Comparison of ENCODE assay signal across 21 cellular contexts in the genomic region with DNA sequence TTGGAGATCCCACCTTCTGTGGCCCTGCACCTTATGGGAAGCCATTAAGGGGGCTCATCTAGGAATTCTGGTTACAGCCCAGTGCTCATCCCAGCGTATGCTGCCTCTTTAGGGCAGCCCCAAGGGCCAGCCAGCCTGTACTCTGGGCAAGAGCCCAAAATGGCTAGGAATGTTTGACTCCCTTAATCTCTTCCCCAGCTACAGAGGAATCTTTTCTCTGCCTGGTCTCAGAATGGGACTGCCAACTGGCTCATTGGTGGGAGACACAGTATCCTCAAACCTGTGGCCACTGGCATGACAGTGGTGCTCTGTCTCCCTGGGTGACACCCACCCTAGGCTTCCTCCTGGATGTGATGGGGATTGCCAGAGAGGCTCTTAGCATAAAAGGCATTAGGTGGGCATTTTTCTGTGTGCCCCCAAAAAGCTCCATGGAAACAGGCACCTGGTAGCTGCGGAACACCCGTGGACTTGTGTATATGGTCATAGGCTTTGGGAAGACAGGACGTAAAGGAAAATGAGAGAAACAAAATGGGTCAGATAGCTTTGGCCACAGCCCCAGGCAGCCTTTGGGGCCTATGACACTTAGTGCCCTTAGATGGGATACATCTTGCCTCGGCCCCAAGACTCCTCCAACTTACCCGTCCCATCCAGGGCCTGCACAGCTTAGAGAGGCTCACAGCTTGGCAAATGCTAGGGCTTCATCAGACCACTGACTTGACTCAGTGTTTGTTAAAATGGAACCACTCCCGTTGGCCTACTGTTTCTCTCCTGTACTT. TPM values are rescaled to one million over a fixed set of nuclear protein-coding genes. Genes with fewer than 3 reads are reported as not detected.
DNase-seq lines count a peak whose midpoint lies in the region; ATAC-seq and TF ChIP-seq lines count a peak whose summit lies in the region.
"Had no signal": no experiment of that assay in that cellular context is flagged by ENCODE, and none has a peak within 500 bp of the region (broad histone marks: within the 10 kb centered on the region; RNA-seq: fewer than 3 reads in every experiment).

No MANE protein-coding gene starts in this region.

- H3K18ac ChIP-seq in IMR-90 (ENCODE audit: low read depth, low read length), result no peak overlapping the region

- no peak for TF ChIP-seq RAD21 in IMR-90 (IDR thresholded peaks at IDR 0.05; ENCODE audit: low read length)

- H3K79me1 ChIP-seq in IMR-90 (ENCODE audit: low read depth in 1 of 2, low read length in 2 of 2), result no peaks in the 10 kb centered on the region; a peak in 1 of 4 replicates

- CTCF ChIA-PET in IMR-90 (lab: Yijun Ruan, JAX), result no interaction called here

- no peak overlapping the region for H2AK9ac ChIP-seq in IMR-90 (replicated peaks; ENCODE audit: low read depth, low read length, poor library complexity)

- H3K4me3 ChIP-seq in IMR-90 (ENCODE audit: insufficient read depth, low read depth, low read length), result no peak overlapping the region
- no peak overlapping the region for H3K4me3 ChIP-seq in fibroblast of the aortic adventitia (ENCODE audit: low read depth, low read length)
- no peak overlapping the region for H3K4me3 ChIP-seq in psoas muscle
- H3K4me3 ChIP-seq: HAP-1, sigmoid colon, testis had no signal

- no TSS peak for BruUV-seq in IMR-90 (replicated peaks; lab: Mats Ljungman, UMichigan)

- no peaks in the 10 kb centered on the region; the same call in 1 of the 2 replicates for H3K9me1 ChIP-seq in IMR-90 (ENCODE audit: insufficient read depth, low read length)

- H4K20me1 ChIP-seq in IMR-90 (ENCODE audit: insufficient read depth, low read length), result no peaks in the 10 kb centered on the region

- intact Hi-C loops in IMR-90 (cut with micrococcal nuclease), result no loop called here
- intact Hi-C loops in psoas muscle (cut with DNase I), result loop anchor here in 1 of 2 donors (10.0 kb wide), 1 partner anchor 273 kb away; no protein-coding TSS in a partner anchor

- no peak overlapping the region for H3K23ac ChIP-seq in IMR-90 (ENCODE audit: low read depth, low read length)

- no peak overlapping the region for H3K4me2 ChIP-seq in IMR-90 (ENCODE audit: low read depth, low read length)

- dilution Hi-C loops in IMR-90 (cut with HindIII; ENCODE audit: low sequenced_read_pairs, unreplicated experiment), result no loop called here

- H2BK120ac ChIP-seq in IMR-90 (ENCODE audit: low read depth, low read length), result no peak overlapping the region

- H3K27me3 ChIP-seq in IMR-90 (ENCODE audit: control insufficient read depth, insufficient read depth, low read length), result no peaks in the 10 kb centered on the region
- no peaks in the 10 kb centered on the region for H3K27me3 ChIP-seq in psoas muscle (ENCODE audit: insufficient read depth in 3 of 3, low read length in 2 of 3)
- H3K27me3 ChIP-seq: sigmoid colon, testis had no signal

- H3K4me1 ChIP-seq in IMR-90 (ENCODE audit: control insufficient read depth, insufficient read depth, low read length) (no peaks in the 10 kb centered on the region; the same call in 1 of the 2 replicates), psoas muscle (peaks cover 13% of the 10 kb centered on the region)
- H3K4me1 ChIP-seq: HAP-1, sigmoid colon had no signal

- H3K27ac ChIP-seq in IMR-90 (ENCODE audit: insufficient read depth, low read length) (no peak overlapping the region), psoas muscle (no peak overlapping the region)
- H3K27ac ChIP-seq: epithelial cell of prostate, sigmoid colon, testis had no signal

- H2BK15ac ChIP-seq in IMR-90 (ENCODE audit: low read depth, low read length), result no peak overlapping the region

- H3K4ac ChIP-seq in IMR-90 (ENCODE audit: low read depth, low read length), result no peak overlapping the region

- no peak overlapping the region for H2AK5ac ChIP-seq in IMR-90 (ENCODE audit: low read depth, low read length)

- DNase-seq in AG20443 (ENCODE audit: low spot score), result peak; percentile 56
- no peak for DNase-seq in IMR-90
- DNase-seq in fibroblast of the aortic adventitia (ENCODE audit: low read depth), result peak; percentile 42
- no peak for DNase-seq in psoas muscle
- DNase-seq in putamen (ENCODE audit: low spot score), result no peak
- DNase-seq in RKO (ENCODE audit: low spot score), result no peak
- DNase-seq: activated naive CD4-positive, alpha-beta T cell treated with anti-CD3 and anti-CD28 coated beads, Interleukin-2, amount 50 U/mL, for 16 hours; anterior cingulate cortex; CD4-positive, alpha-beta memory T cell; GDM1; kidney; NCI-H1436 treated with DMSO at 0.1 percent for 48 hours; NCI-H524 treated with DMSO at 0.1 percent for 48 hours; occipital lobe; sigmoid colon had no signal

- POLR2A ChIA-PET in IMR-90 (lab: Charles Lee; ENCODE audit: unreplicated experiment), result no interaction called here

- H3K9ac ChIP-seq in IMR-90 (ENCODE audit: low read depth, low read length), result no peak overlapping the region

- no CpG with 5 or more reads among the region's 7 CpGs for WGBS in IMR-90 (ENCODE audit: extremely low coverage in 2 of 2, insufficient read length in 1 of 2), 2 experiments
- WGBS in psoas muscle, 3 donors, result 76 to 84% (median 79%) methylated on average over 7 of the region's 7 CpGs

- ATAC-seq in IMR-90 (ENCODE audit: low read depth), result peak; percentile 63
- peak; percentile 44 to 51 (median 46) for ATAC-seq in psoas muscle
- ATAC-seq in GM21515 (IDR thresholded peaks at IDR 0.05; ENCODE audit: unreplicated experiment), result no peak

- no peaks in the 10 kb centered on the region for H3K36me3 ChIP-seq in IMR-90 (ENCODE audit: control insufficient read depth, insufficient read depth, low read length)
- no peaks in the 10 kb centered on the region for H3K36me3 ChIP-seq in psoas muscle (ENCODE audit: insufficient read depth in 1 of 2, low read depth in 1 of 2)
- H3K36me3 ChIP-seq: HAP-1, sigmoid colon had no signal

- no peak for TF ChIP-seq CTCF in IMR-90 (conservative IDR thresholded peaks at IDR 0.05; ENCODE audit: low read depth, low read length)
- TF ChIP-seq CTCF in fibroblast of the aortic adventitia (IDR thresholded peaks at IDR 0.05; ENCODE audit: insufficient read depth, low read length), result no peak
- TF ChIP-seq CTCF in psoas muscle (IDR thresholded peaks at IDR 0.05), result no peak

- no peak for TF ChIP-seq POLR2A in IMR-90 (IDR thresholded peaks at IDR 0.05; ENCODE audit: low read depth, low read length)

- no peak overlapping the region for H2BK20ac ChIP-seq in IMR-90 (ENCODE audit: low read depth, low read length)

- H4K91ac ChIP-seq in IMR-90 (ENCODE audit: insufficient read depth, low read depth, low read length), result no peak overlapping the region

- H4K8ac ChIP-seq in IMR-90 (ENCODE audit: low read depth in 2 of 2, low read length in 2 of 2), result no peak overlapping the region

- H3K14ac ChIP-seq in IMR-90 (replicated peaks; ENCODE audit: low read depth, low read length), result no peak overlapping the region

- H2BK5ac ChIP-seq in IMR-90 (ENCODE audit: low read depth, low read length, poor library complexity, severe bottlenecking), result no peak overlapping the region

- in situ Hi-C loops in IMR-90 (cut with MboI; ENCODE audit: low sequenced_read_pairs), result no loop called here

- H3K9me3 ChIP-seq in IMR-90 (ENCODE audit: control insufficient read depth, insufficient read depth, low read length) (no peaks in the 10 kb centered on the region), psoas muscle (no peaks in the 10 kb centered on the region)
- H3K9me3 ChIP-seq: HAP-1, sigmoid colon, testis had no signal

- H4K5ac ChIP-seq in IMR-90 (ENCODE audit: low read depth, low read length), result no peak overlapping the region

- no peak overlapping the region for H3K56ac ChIP-seq in IMR-90 (ENCODE audit: extremely low read depth, insufficient read depth, low read length)

- no peak overlapping the region for H2AFZ ChIP-seq in IMR-90 (replicated peaks; ENCODE audit: low read length, poor library complexity)

TF ChIP-seq in IMR-90, 13 proteins besides CTCF, POLR2A, EP300 and RAD21 (continues in another document):
- no peak for TF ChIP-seq NFE2L2 (IDR thresholded peaks at IDR 0.05; ENCODE audit: low read depth, low read length)
- TF ChIP-seq BHLHE40 (IDR thresholded peaks at IDR 0.05; ENCODE audit: low read depth, low read length), result no peak
- TF ChIP-seq FOS (IDR thresholded peaks at IDR 0.05; ENCODE audit: low read depth, low read length), result no peak
- no peak for TF ChIP-seq SMC3 (IDR thresholded peaks at IDR 0.05; ENCODE audit: low read depth, low read length)
- TF ChIP-seq, protein P1, sequence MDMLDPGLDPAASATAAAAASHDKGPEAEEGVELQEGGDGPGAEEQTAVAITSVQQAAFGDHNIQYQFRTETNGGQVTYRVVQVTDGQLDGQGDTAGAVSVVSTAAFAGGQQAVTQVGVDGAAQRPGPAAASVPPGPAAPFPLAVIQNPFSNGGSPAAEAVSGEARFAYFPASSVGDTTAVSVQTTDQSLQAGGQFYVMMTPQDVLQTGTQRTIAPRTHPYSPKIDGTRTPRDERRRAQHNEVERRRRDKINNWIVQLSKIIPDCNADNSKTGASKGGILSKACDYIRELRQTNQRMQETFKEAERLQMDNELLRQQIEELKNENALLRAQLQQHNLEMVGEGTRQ (IDR thresholded peaks at IDR 0.05; ENCODE audit: low read depth, low read length), result no peak
- TF ChIP-seq MAZ (IDR thresholded peaks at IDR 0.05; ENCODE audit: borderline replicate concordance, low read depth, low read length), result no peak

RNA-seq across cellular contexts. Expression of a gene that starts 6.9 kb away (rescaled TPM):
- total RNA-seq in IMR-90 (2012; rRNA removed) (1.7 and 1.8 TPM in 2 replicates), fibroblast of the aortic adventitia (ENCODE audit: low replicate concordance) (1.5 and 2.0 TPM in 2 replicates), psoas muscle (1 to 10 TPM; 3.1 to 6.1 (median 3.6) TPM)
- polyA plus RNA-seq in IMR-90 (2012; rRNA removed) (1.5 and 1.7 TPM in 2 replicates), psoas muscle (10 to 100 TPM in 1 of 3 donors, 1 to 10 TPM in 2; 3.9 to 15.2 (median 7.9) TPM)
- polyA plus RNA-seq in IMR-90 (2012; cell fraction: cytosol; rRNA removed), result 0.52 and 0.93 TPM in 2 replicates
- 0.54 and 2.8 TPM in 2 replicates for polyA plus RNA-seq in IMR-90 (2012; cell fraction: nucleus; rRNA removed; ENCODE audit: low replicate concordance)

RNA-seq across cellular contexts. Expression of a gene that starts 34.3 kb away (rescaled TPM):
- total RNA-seq in IMR-90 (2012; rRNA removed), result 0.28 TPM in 1 of 2 replicates, not detected in the other
- not detected in 2 replicates for polyA plus RNA-seq in IMR-90 (2012; rRNA removed)
- not detected in 2 replicates for polyA plus RNA-seq in IMR-90 (2012; cell fraction: cytosol; rRNA removed)
- polyA plus RNA-seq in IMR-90 (2012; cell fraction: nucleus; rRNA removed; ENCODE audit: low replicate concordance), result 0.03 and 0.18 TPM in 2 replicates
- total RNA-seq in fibroblast of the aortic adventitia (ENCODE audit: low replicate concordance), result not detected in 2 replicates
- total RNA-seq in psoas muscle, result under 1 TPM in 1 of 4 donors, not detected in 3; 0.06 TPM
- polyA plus RNA-seq in psoas muscle, result under 1 TPM in 2 of 3 donors, not detected in 1; 0.01 to 0.05 TPM
- total RNA-seq: activated T-helper 1 cell treated with anti-CD3 and anti-CD28 coated beads, Interleukin-12 subunit alpha, Interleukin-12 subunit beta, Interleukin-2, Interleukin-4 antibody, amounts not matched to agents 30 ng/mL and 10 ng/mL and 1 ng/mL, durations not matched to agents 14 hours and 24 hours and 36 hours; CD4-positive, alpha-beta memory T cell; RPMI7951 had no signal
- polyA plus RNA-seq: CD4-positive, alpha-beta memory T cell had no signal

RNA-seq across cellular contexts. Expression of a gene that starts 44.4 kb away (rescaled TPM):
- total RNA-seq in IMR-90 (2012; rRNA removed), result 33.9 and 37.5 TPM in 2 replicates
- 6.2 and 7.3 TPM in 2 replicates for polyA plus RNA-seq in IMR-90 (2012; rRNA removed)
- polyA plus RNA-seq in IMR-90 (2012; cell fraction: cytosol; rRNA removed), result 1.5 and 1.7 TPM in 2 replicates
- 0.73 and 3.4 TPM in 2 replicates for polyA plus RNA-seq in IMR-90 (2012; cell fraction: nucleus; rRNA removed; ENCODE audit: low replicate concordance)
- total RNA-seq in fibroblast of the aortic adventitia (ENCODE audit: low replicate concordance), result 10.1 and 24.2 TPM in 2 replicates
- 10 to 100 TPM; 10.7 to 15.2 (median 13.3) TPM for total RNA-seq in psoas muscle
- polyA plus RNA-seq in psoas muscle, result 10 to 100 TPM in 1 of 3 donors, 1 to 10 TPM in 2; 6.8 to 28.9 (median 8.3) TPM

Comparison
In these comparisons a context has a peak if more than half of its experiments do, and no peak if none do; other contexts are left out.
1. DNase-seq: peak in AG20443 (single experiment) and fibroblast of the aortic adventitia (single experiment); none in IMR-90 (single experiment), psoas muscle (0 of 2), putamen (single experiment) and RKO (single experiment).